Comparison of ENCODE assay signal across 16 cellular contexts in the genomic region with DNA sequence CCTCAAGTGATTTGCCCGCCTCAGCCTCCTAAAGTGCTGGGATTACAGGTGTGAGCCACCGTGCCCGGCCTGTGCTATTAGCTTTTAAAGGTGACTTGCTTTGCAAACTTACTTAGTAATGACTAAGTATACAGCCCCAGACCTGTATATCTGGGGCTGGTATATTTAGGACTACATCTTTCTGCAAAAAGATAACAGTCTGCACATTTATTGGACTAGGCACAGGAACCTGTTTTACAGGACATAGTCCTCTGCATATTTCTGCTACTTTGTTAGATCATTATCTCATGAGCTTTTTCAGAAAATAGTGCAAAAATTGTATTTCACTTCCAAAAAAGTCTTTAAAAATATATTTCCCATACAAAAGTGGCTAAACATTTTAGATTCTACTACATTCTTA. TPM values are rescaled to one million over a fixed set of nuclear protein-coding genes. Genes with fewer than 3 reads are reported as not detected.
A peak's percentile ranks its signal among the peaks of the same experiment; 100 is the strongest.
DNase-seq lines count a peak whose midpoint lies in the region; ATAC-seq and TF ChIP-seq lines count a peak whose summit lies in the region.
"Had no signal": no experiment of that assay in that cellular context is flagged by ENCODE, and none has a peak within 500 bp of the region (broad histone marks: within the 10 kb centered on the region; RNA-seq: fewer than 3 reads in every experiment).

No MANE protein-coding gene starts in this region.

- H3K9me3 Mint-ChIP-seq in activated CD4-positive, alpha-beta memory T cell treated with anti-CD3 and anti-CD28 coated beads for 36 hours: no peaks in the 10 kb centered on the region
- H3K9me3 Mint-ChIP-seq: CD4-positive, alpha-beta memory T cell; HFFc6 had no signal

- no peak overlapping the region for H3K27ac Mint-ChIP-seq in activated CD4-positive, alpha-beta memory T cell treated with anti-CD3 and anti-CD28 coated beads for 36 hours
- H3K27ac Mint-ChIP-seq: CD4-positive, alpha-beta memory T cell; HFFc6 had no signal

- H3K4me3 Mint-ChIP-seq in activated CD4-positive, alpha-beta memory T cell treated with anti-CD3 and anti-CD28 coated beads for 36 hours: no peak overlapping the region
- H3K4me3 Mint-ChIP-seq: CD4-positive, alpha-beta memory T cell; HFFc6 had no signal

- no peaks in the 10 kb centered on the region for H3K36me3 ChIP-seq in PC-3 (ENCODE audit: low read depth, low read length)
- H3K36me3 ChIP-seq in parathyroid adenoma (ENCODE audit: control insufficient read depth, insufficient read depth, low read length): no peaks in the 10 kb centered on the region
- H3K36me3 ChIP-seq: HAP-1 had no signal

- DNase-seq in PC-3 (peak; percentile 15), activated T-cell treated with anti-CD3 and anti-CD28 coated beads for 4 hours (no peak), foreskin fibroblast (no peak)
- no peak for DNase-seq in activated CD4-positive, alpha-beta memory T cell treated with anti-CD3 and anti-CD28 coated beads for 36 hours
- DNase-seq: C1 segment of cervical spinal cord; CD4-positive, alpha-beta memory T cell; COR-L47; DMS153; DND-41; GOT3; HFFc6 had no signal

- POLR2A ChIA-PET in PC-3 (lab: Charles Lee; ENCODE audit: unreplicated experiment): no interaction called here
- POLR2A ChIA-PET in activated CD4-positive, alpha-beta memory T cell treated with anti-CD3 and anti-CD28 coated beads for 36 hours (lab: Charles Lee): no interaction called here

- CTCF ChIA-PET in PC-3 (lab: Charles Lee): no interaction called here
- CTCF ChIA-PET in activated CD4-positive, alpha-beta memory T cell treated with anti-CD3 and anti-CD28 coated beads for 36 hours (lab: Charles Lee): no interaction called here

- H3K9ac ChIP-seq in PC-3 (ENCODE audit: low read length) (no peak overlapping the region), parathyroid adenoma (no peak overlapping the region)

- no peaks in the 10 kb centered on the region for H3K27me3 ChIP-seq in PC-3 (ENCODE audit: low read length)
- no peaks in the 10 kb centered on the region for H3K27me3 ChIP-seq in parathyroid adenoma (ENCODE audit: control insufficient read depth, insufficient read depth, low read length)

- no peaks in the 10 kb centered on the region for H4K20me1 ChIP-seq in PC-3 (ENCODE audit: low read length)

- no peak overlapping the region for H3K4me2 ChIP-seq in PC-3 (ENCODE audit: low read length)
- peak overlapping the region; percentile 22 for H3K4me2 ChIP-seq in parathyroid adenoma (ENCODE audit: low read length)

- no peaks in the 10 kb centered on the region for H3K9me2 ChIP-seq in PC-3 (replicated peaks; ENCODE audit: low read length)

- intact Hi-C loops in PC-3 (cut with micrococcal nuclease): no loop called here
- intact Hi-C loops in activated CD4-positive, alpha-beta memory T cell treated with anti-CD3 and anti-CD28 coated beads for 36 hours (cut with micrococcal nuclease): no loop called here

- no peak for TF ChIP-seq CTCF in PC-3 (conservative IDR thresholded peaks at IDR 0.05; ENCODE audit: low read depth, low read length)
- no peak for TF ChIP-seq CTCF in parathyroid adenoma (IDR thresholded peaks at IDR 0.05)
- TF ChIP-seq CTCF in foreskin fibroblast (IDR thresholded peaks at IDR 0.05; ENCODE audit: low read depth, low read length): no peak

- peaks cover 18% of the 10 kb centered on the region for H3K27me3 Mint-ChIP-seq in activated CD4-positive, alpha-beta memory T cell treated with anti-CD3 and anti-CD28 coated beads for 36 hours

- no peaks in the 10 kb centered on the region for H3K36me3 Mint-ChIP-seq in activated CD4-positive, alpha-beta memory T cell treated with anti-CD3 and anti-CD28 coated beads for 36 hours
- H3K36me3 Mint-ChIP-seq: CD4-positive, alpha-beta memory T cell had no signal

- H3K4me1 ChIP-seq in PC-3 (ENCODE audit: insufficient read depth, low read length) (no peaks in the 10 kb centered on the region), parathyroid adenoma (no peaks in the 10 kb centered on the region)
- H3K4me1 ChIP-seq: HAP-1 had no signal

- H3K4me3 ChIP-seq in PC-3 (ENCODE audit: low read length): no peak overlapping the region
- H3K4me3 ChIP-seq in parathyroid adenoma (ENCODE audit: low read depth, low read length): no peak overlapping the region
- no peak overlapping the region for H3K4me3 ChIP-seq in foreskin fibroblast (ENCODE audit: low read depth in 1 of 2, low read length in 2 of 2)
- H3K4me3 ChIP-seq: HAP-1 had no signal

- H3K79me2 ChIP-seq in PC-3 (ENCODE audit: low read length): no peaks in the 10 kb centered on the region
- no peaks in the 10 kb centered on the region for H3K79me2 ChIP-seq in parathyroid adenoma

- H3K27ac ChIP-seq in PC-3 (ENCODE audit: low read length) (no peak overlapping the region), parathyroid adenoma (no peak overlapping the region)

- ATAC-seq in PC-3 (no peak), esophagus mucosa (peak; percentile 28)

- no TSS peak for BruUV-seq in PC-3 (replicated peaks; lab: Mats Ljungman, UMichigan)

- H3F3A ChIP-seq in PC-3 (ENCODE audit: low read length, unreplicated experiment): no peaks in the 10 kb centered on the region

- H3K4me1 Mint-ChIP-seq in activated CD4-positive, alpha-beta memory T cell treated with anti-CD3 and anti-CD28 coated beads for 36 hours (ENCODE audit: low read depth): no peaks in the 10 kb centered on the region
- H3K4me1 Mint-ChIP-seq: CD4-positive, alpha-beta memory T cell had no signal

- H2AFZ ChIP-seq in PC-3 (ENCODE audit: low read length): no peak overlapping the region
- no peak overlapping the region for H2AFZ ChIP-seq in parathyroid adenoma

- H3K9me3 ChIP-seq in PC-3 (ENCODE audit: low read length) (no peaks in the 10 kb centered on the region), parathyroid adenoma (ENCODE audit: control insufficient read depth, low read length) (no peaks in the 10 kb centered on the region)
- H3K9me3 ChIP-seq: HAP-1 had no signal

RNA-seq across cellular contexts. Expression of a gene that starts 1.3 kb away (rescaled TPM):
- total RNA-seq in PC-3 (2014; rRNA removed) (not detected in 2 replicates), esophagus mucosa (10.0 TPM)
- not detected for total RNA-seq in activated CD4-positive, alpha-beta memory T cell treated with anti-CD3 and anti-CD28 coated beads for 36 hours
- total RNA-seq: A172; A673; CD4-positive, alpha-beta memory T cell; HFFc6 had no signal

RNA-seq across cellular contexts. Expression of a gene that starts 37.3 kb away (rescaled TPM):
- not detected in 2 replicates for total RNA-seq in PC-3 (2014; rRNA removed)
- 0.20 TPM for total RNA-seq in esophagus mucosa
- not detected for total RNA-seq in activated CD4-positive, alpha-beta memory T cell treated with anti-CD3 and anti-CD28 coated beads for 36 hours
- total RNA-seq: A172; A673; CD4-positive, alpha-beta memory T cell; HFFc6 had no signal

RNA-seq across cellular contexts. Expression of a gene that starts 52.9 kb away (rescaled TPM):
- not detected in 2 replicates for total RNA-seq in PC-3 (2014; rRNA removed)
- total RNA-seq in esophagus mucosa: not detected
- total RNA-seq in activated CD4-positive, alpha-beta memory T cell treated with anti-CD3 and anti-CD28 coated beads for 36 hours: not detected
- total RNA-seq: A172; CD4-positive, alpha-beta memory T cell; HFFc6 had no signal

RNA-seq across cellular contexts. Expression of a gene that starts 54.7 kb away (rescaled TPM):
- total RNA-seq in PC-3 (2014; rRNA removed) (57.9 and 64.7 TPM in 2 replicates), esophagus mucosa (51.7 TPM)
- total RNA-seq in activated CD4-positive, alpha-beta memory T cell treated with anti-CD3 and anti-CD28 coated beads for 36 hours: 100 to 1,000 TPM; 103 to 104 TPM

Comparison
In these comparisons a context has a peak if more than half of its experiments do, and no peak if none do; other contexts are left out.
1. RNA of a gene that starts 1.3 kb away (total RNA-seq): 10.0 TPM in esophagus mucosa (single experiment); not detected in PC-3 and not detected in activated CD4-positive, alpha-beta memory T cell treated with anti-CD3 and anti-CD28 coated beads for 36 hours; every median in the first group is over 10 times any median in the second.